In genomic region chr16:72664480-72665408, GRCh38 we compare ENCODE assay signal across 8 cellular contexts.
DNase-seq lines count a peak whose midpoint lies in the region; ATAC-seq, FAIRE-seq and TF ChIP-seq lines count a peak whose summit lies in the region.

No MANE protein-coding gene starts in this region.

- H3K27me3 ChIP-seq in endodermal cell (ENCODE audit: control insufficient read depth, insufficient read depth, low read length, poor library complexity, severe bottlenecking), result no peaks in the 10 kb centered on the region

- H3K4me1 Mint-ChIP-seq in activated CD8-positive, alpha-beta memory T cell treated with anti-CD3 and anti-CD28 coated beads, Interleukin-2, amount 10 ng/mL, durations not matched to agents 7 days and 5 days, result peaks cover 30% of the 10 kb centered on the region
- peaks cover 2% of the 10 kb centered on the region for H3K4me1 Mint-ChIP-seq in endodermal cell

- H3K4me3 Mint-ChIP-seq in activated CD8-positive, alpha-beta memory T cell treated with anti-CD3 and anti-CD28 coated beads, Interleukin-2, amount 10 ng/mL, durations not matched to agents 7 days and 5 days, result peak overlapping the region; percentile 99
- peak overlapping the region; percentile 94 for H3K4me3 Mint-ChIP-seq in endodermal cell

- peak overlapping the region; percentile 74 for H3K9ac ChIP-seq in endodermal cell (ENCODE audit: extremely low read depth, low read length, poor library complexity, severe bottlenecking)

- FAIRE-seq in HTR-8/SVneo (lab: Jason Lieb, UNC), result peak; percentile 31

- WGBS in endodermal cell (ENCODE audit: insufficient coverage in 1 of 2, insufficient read length in 1 of 2), 2 experiments, result 0% methylated on average over 37 to 61 of the region's 61 CpGs

- no peaks in the 10 kb centered on the region for H3K9me3 Mint-ChIP-seq in activated CD8-positive, alpha-beta memory T cell treated with anti-CD3 and anti-CD28 coated beads, Interleukin-2, amount 10 ng/mL, durations not matched to agents 7 days and 5 days (ENCODE audit: low read depth)
- peaks cover 2% of the 10 kb centered on the region for H3K9me3 Mint-ChIP-seq in endodermal cell

- no peaks in the 10 kb centered on the region for H3K4me1 ChIP-seq in endodermal cell (ENCODE audit: control insufficient read depth, insufficient read depth, low read length)

- H3K9me3 ChIP-seq in endodermal cell (ENCODE audit: control insufficient read depth, low read length), result peaks cover 5% of the 10 kb centered on the region

- no peak for TF ChIP-seq CTCF in endodermal cell (conservative IDR thresholded peaks at IDR 0.05)

- H3K27ac Mint-ChIP-seq in activated CD8-positive, alpha-beta memory T cell treated with anti-CD3 and anti-CD28 coated beads, Interleukin-2, amount 10 ng/mL, durations not matched to agents 7 days and 5 days, result peak overlapping the region; percentile 100
- H3K27ac Mint-ChIP-seq in endodermal cell, result peak overlapping the region; percentile 100

- CTCF ChIA-PET in activated CD8-positive, alpha-beta memory T cell treated with anti-CD3 and anti-CD28 coated beads, Interleukin-2, amount 10 ng/mL, durations not matched to agents 7 days and 5 days (lab: Charles Lee), result no interaction called here

- H3K27me3 Mint-ChIP-seq in activated CD8-positive, alpha-beta memory T cell treated with anti-CD3 and anti-CD28 coated beads, Interleukin-2, amount 10 ng/mL, durations not matched to agents 7 days and 5 days, result no peaks in the 10 kb centered on the region
- no peaks in the 10 kb centered on the region for H3K27me3 Mint-ChIP-seq in endodermal cell (ENCODE audit: insufficient read depth)

- in situ Hi-C loops in Caki2 (cut with HindIII; ENCODE audit: low pct_unique_long_range_greater_than_20kb, low sequenced_read_pairs), result no loop called here

- DNase-seq in Caki2 (ENCODE audit: low read depth) (peak; percentile 95), HTR-8/SVneo (ENCODE audit: insufficient read length, low spot score) (peak; percentile 98), NOMO-1 treated with DMSO at 0.1 percent for 48 hours (lab: John Stamatoyannopoulos, UW; ENCODE audit: unreplicated experiment) (peak; percentile 95), endodermal cell (peak; percentile 98), mesenteric fat pad (ENCODE audit: low spot score) (peak; percentile 96)
- peak; percentile 98 for DNase-seq in activated CD8-positive, alpha-beta memory T cell treated with anti-CD3 and anti-CD28 coated beads, Interleukin-2, amount 10 ng/mL, durations not matched to agents 7 days and 5 days
- peak; percentile 88 for DNase-seq in stimulated activated CD8-positive, alpha-beta memory T cell treated with anti-CD3 and anti-CD28 coated beads, Interleukin-15, amount 100 ng/mL, for 1 hour (ENCODE audit: low read depth)

- H3K36me3 ChIP-seq in endodermal cell (ENCODE audit: control insufficient read depth, insufficient read depth, low read length), result no peaks in the 10 kb centered on the region

- peaks cover 18% of the 10 kb centered on the region for H3K36me3 Mint-ChIP-seq in activated CD8-positive, alpha-beta memory T cell treated with anti-CD3 and anti-CD28 coated beads, Interleukin-2, amount 10 ng/mL, durations not matched to agents 7 days and 5 days
- peaks cover 5% of the 10 kb centered on the region for H3K36me3 Mint-ChIP-seq in endodermal cell (ENCODE audit: low read depth)

- peak; percentile 100 for ATAC-seq in GM21381 (IDR thresholded peaks at IDR 0.05; ENCODE audit: unreplicated experiment)
- peak; percentile 100 for ATAC-seq in activated CD8-positive, alpha-beta memory T cell treated with anti-CD3 and anti-CD28 coated beads, Interleukin-2, amount 10 ng/mL, durations not matched to agents 7 days and 5 days

- peak overlapping the region; percentile 93 for H3K27ac ChIP-seq in endodermal cell (ENCODE audit: low read depth, low read length)

- peak overlapping the region; percentile 95 for H3K4me3 ChIP-seq in endodermal cell (ENCODE audit: low read length)

Comparison
In these comparisons a context has a peak if more than half of its experiments do, and no peak if none do; other contexts are left out.
1. Peak in every context shown above with its lines: DNase-seq, ATAC-seq, H3K4me3 ChIP-seq and H3K27ac ChIP-seq.